17 cellular contexts compared by ENCODE assay signal in genomic region chr12:77345336-77345735, GRCh38.
"Had no signal": no experiment of that assay in that cellular context is flagged by ENCODE, and none has a peak within 500 bp of the region (broad histone marks: within the 10 kb centered on the region; RNA-seq: fewer than 3 reads in every experiment).

No MANE protein-coding gene starts in this region.

- ATAC-seq: gastrocnemius medialis; stimulated activated effector memory CD8-positive, alpha-beta T cell treated with anti-CD3 and anti-CD28 coated beads, Interleukin-12 subunit alpha, Interleukin-12 subunit beta, amount 100 ng/mL, for 72 hours had no signal

- H3K4me3 ChIP-seq: esophagus muscularis mucosa, gastrocnemius medialis, tibial artery, upper lobe of left lung, uterus had no signal

- H3K9me3 ChIP-seq: esophagus muscularis mucosa, gastrocnemius medialis, neutrophil, tibial artery, upper lobe of left lung, uterus had no signal

- H3K36me3 ChIP-seq: esophagus muscularis mucosa, gastrocnemius medialis, neutrophil, tibial artery, upper lobe of left lung, uterus had no signal

- FAIRE-seq: keratinocyte had no signal

- H3K4me1 ChIP-seq: uterus had no signal

- H3K27me3 ChIP-seq: esophagus muscularis mucosa, gastrocnemius medialis, neutrophil, tibial artery, upper lobe of left lung, uterus had no signal

- DNase-seq: effector memory CD4-positive, alpha-beta T cell; gastrocnemius medialis; immature natural killer cell; mesendoderm; naive B cell; nephron progenitor cell; posterior cingulate gyrus; stimulated activated CD4-positive, alpha-beta T cell treated with anti-CD3 and anti-CD28 coated beads, Interleukin-4, amount 100 ng/mL, for 1 hour; stimulated activated CD8-positive, alpha-beta memory T cell treated with anti-CD3 and anti-CD28 coated beads, Interleukin-4, amount 100 ng/mL, for 48 hours; tibial artery; upper lobe of left lung; uterus had no signal

- H3K27ac ChIP-seq: epithelial cell of prostate, esophagus muscularis mucosa, gastrocnemius medialis, neutrophil, tibial artery, uterus had no signal
